1 cellular context compared by ENCODE assay signal in the genomic region with DNA sequence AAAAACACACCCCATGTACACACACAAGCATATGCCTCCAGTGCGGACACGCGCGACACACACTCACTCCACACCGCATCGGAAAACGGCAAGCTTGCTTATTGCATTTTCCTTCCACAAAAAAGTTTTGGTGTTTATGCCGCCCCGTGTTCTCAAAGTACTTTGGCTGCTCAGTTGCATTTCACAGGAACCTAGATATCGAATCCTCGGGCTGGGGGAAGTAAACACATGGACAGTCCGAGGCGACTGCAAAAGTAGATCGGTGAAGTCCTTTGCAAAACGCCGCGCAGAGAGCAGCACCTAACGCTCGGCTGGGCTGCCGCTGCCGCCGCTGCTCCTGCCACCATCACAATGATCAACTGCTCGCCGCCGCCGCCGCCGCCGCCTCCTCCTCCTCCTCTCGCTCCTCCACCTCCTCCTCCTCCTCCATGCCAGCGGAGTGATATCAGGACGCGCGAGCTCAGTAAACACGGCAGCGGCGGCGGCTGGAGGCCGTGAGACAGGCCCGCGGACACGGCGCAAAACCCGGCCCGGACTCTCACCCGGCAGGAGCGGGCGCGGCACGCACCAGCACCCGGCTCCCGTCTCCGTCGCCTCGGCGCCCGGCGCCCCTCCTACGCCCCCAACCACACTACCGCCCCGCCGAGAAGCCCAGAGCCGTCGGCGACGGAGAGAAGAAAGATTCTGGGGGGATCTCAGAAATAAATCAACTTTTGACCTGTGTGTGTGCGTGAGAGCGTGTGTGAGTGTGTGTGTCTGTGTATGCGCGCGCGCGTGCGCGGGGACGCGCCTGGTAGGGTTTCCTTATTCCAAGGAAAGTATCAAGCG.
TF ChIP-seq lines count a peak whose summit lies in the region.

A gene (minus strand): TSS at position 441 of the 828 bp plus-strand sequence. CDS start 857 bp downstream, outside the sequence.

TF ChIP-seq in K562, 482 proteins besides CTCF, POLR2A, EP300 and RAD21 (continued from another document and continues in another):
- TF ChIP-seq, protein P1, sequence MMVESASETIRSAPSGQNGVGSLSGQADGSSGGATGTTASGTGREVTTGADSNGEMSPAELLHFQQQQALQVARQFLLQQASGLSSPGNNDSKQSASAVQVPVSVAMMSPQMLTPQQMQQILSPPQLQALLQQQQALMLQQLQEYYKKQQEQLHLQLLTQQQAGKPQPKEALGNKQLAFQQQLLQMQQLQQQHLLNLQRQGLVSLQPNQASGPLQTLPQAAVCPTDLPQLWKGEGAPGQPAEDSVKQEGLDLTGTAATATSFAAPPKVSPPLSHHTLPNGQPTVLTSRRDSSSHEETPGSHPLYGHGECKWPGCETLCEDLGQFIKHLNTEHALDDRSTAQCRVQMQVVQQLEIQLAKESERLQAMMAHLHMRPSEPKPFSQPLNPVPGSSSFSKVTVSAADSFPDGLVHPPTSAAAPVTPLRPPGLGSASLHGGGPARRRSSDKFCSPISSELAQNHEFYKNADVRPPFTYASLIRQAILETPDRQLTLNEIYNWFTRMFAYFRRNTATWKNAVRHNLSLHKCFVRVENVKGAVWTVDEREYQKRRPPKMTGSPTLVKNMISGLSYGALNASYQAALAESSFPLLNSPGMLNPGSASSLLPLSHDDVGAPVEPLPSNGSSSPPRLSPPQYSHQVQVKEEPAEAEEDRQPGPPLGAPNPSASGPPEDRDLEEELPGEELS (CRISPR knock-in tag; IDR thresholded peaks at IDR 0.05; ENCODE audit: borderline replicate concordance) = peak; percentile 44; the same call in 1 of the 2 replicates
- TF ChIP-seq, protein P2, sequence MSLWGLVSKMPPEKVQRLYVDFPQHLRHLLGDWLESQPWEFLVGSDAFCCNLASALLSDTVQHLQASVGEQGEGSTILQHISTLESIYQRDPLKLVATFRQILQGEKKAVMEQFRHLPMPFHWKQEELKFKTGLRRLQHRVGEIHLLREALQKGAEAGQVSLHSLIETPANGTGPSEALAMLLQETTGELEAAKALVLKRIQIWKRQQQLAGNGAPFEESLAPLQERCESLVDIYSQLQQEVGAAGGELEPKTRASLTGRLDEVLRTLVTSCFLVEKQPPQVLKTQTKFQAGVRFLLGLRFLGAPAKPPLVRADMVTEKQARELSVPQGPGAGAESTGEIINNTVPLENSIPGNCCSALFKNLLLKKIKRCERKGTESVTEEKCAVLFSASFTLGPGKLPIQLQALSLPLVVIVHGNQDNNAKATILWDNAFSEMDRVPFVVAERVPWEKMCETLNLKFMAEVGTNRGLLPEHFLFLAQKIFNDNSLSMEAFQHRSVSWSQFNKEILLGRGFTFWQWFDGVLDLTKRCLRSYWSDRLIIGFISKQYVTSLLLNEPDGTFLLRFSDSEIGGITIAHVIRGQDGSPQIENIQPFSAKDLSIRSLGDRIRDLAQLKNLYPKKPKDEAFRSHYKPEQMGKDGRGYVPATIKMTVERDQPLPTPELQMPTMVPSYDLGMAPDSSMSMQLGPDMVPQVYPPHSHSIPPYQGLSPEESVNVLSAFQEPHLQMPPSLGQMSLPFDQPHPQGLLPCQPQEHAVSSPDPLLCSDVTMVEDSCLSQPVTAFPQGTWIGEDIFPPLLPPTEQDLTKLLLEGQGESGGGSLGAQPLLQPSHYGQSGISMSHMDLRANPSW (CRISPR knock-in tag; IDR thresholded peaks at IDR 0.05) = no peak
- TF ChIP-seq BRCA1 (IDR thresholded peaks at IDR 0.05) (no peak), BRCA1 (CRISPR knock-in tag; IDR thresholded peaks at IDR 0.05) (no peak), CREBBP (IDR thresholded peaks at IDR 0.05; ENCODE audit: low read depth, low read length) (no peak), CBFA2T3 (IDR thresholded peaks at IDR 0.05) (peak; percentile 30; the same call in 1 of the 2 replicates), ZNF217 (CRISPR knock-in tag; IDR thresholded peaks at IDR 0.05) (no peak), NCOA6 (IDR thresholded peaks at IDR 0.05) (peak; percentile 60), YY1 (IDR thresholded peaks at IDR 0.05; ENCODE audit: borderline replicate concordance in 1 of 3, control insufficient read depth in 1 of 3, extremely low read depth in 1 of 3, insufficient read depth in 3 of 3, insufficient read length in 1 of 3, insufficient replicate concordance in 2 of 3, low read depth in 1 of 3, low read length in 2 of 3) (peak in 2 of 3 experiments; percentile 67 to 77), CBFB (CRISPR knock-in tag; IDR thresholded peaks at IDR 0.05) (no peak), SOX6 (IDR thresholded peaks at IDR 0.05) (peak; percentile 68), FOXA3 (CRISPR knock-in tag; conservative IDR thresholded peaks at IDR 0.05 in 1 of 2, IDR thresholded peaks at IDR 0.05 in 1 of 2) (peak; percentile 92 to 95), RNF2 (IDR thresholded peaks at IDR 0.05) (peak; percentile 70; the same call in 1 of the 2 replicates), PCBP2 (IDR thresholded peaks at IDR 0.05; ENCODE audit: low read depth, low read length, poor library complexity, severe bottlenecking) (peak; percentile 46), ZNF77 (CRISPR knock-in tag; IDR thresholded peaks at IDR 0.05) (no peak), DIDO1 (tag; IDR thresholded peaks at IDR 0.05; ENCODE audit: low read depth) (no peak), HNRNPK (IDR thresholded peaks at IDR 0.05; ENCODE audit: low read depth, low read length, poor library complexity, severe bottlenecking) (peak; percentile 18), ARID1B (IDR thresholded peaks at IDR 0.05) (peak; percentile 48), TAL1 (IDR thresholded peaks at IDR 0.05) (no peak), PTBP1 (IDR thresholded peaks at IDR 0.05; ENCODE audit: low read depth, low read length) (no peak), ZFX (CRISPR knock-in tag; IDR thresholded peaks at IDR 0.05) (peak; percentile 63), RBM25 (IDR thresholded peaks at IDR 0.05; ENCODE audit: low read depth, low read length, severe bottlenecking) (no peak)
- TF ChIP-seq, protein P3, sequence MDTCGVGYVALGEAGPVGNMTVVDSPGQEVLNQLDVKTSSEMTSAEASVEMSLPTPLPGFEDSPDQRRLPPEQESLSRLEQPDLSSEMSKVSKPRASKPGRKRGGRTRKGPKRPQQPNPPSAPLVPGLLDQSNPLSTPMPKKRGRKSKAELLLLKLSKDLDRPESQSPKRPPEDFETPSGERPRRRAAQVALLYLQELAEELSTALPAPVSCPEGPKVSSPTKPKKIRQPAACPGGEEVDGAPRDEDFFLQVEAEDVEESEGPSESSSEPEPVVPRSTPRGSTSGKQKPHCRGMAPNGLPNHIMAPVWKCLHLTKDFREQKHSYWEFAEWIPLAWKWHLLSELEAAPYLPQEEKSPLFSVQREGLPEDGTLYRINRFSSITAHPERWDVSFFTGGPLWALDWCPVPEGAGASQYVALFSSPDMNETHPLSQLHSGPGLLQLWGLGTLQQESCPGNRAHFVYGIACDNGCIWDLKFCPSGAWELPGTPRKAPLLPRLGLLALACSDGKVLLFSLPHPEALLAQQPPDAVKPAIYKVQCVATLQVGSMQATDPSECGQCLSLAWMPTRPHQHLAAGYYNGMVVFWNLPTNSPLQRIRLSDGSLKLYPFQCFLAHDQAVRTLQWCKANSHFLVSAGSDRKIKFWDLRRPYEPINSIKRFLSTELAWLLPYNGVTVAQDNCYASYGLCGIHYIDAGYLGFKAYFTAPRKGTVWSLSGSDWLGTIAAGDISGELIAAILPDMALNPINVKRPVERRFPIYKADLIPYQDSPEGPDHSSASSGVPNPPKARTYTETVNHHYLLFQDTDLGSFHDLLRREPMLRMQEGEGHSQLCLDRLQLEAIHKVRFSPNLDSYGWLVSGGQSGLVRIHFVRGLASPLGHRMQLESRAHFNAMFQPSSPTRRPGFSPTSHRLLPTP (IDR thresholded peaks at IDR 0.05; ENCODE audit: borderline replicate concordance, extremely low read depth, insufficient read length) = no peak
- TF ChIP-seq, protein P4, sequence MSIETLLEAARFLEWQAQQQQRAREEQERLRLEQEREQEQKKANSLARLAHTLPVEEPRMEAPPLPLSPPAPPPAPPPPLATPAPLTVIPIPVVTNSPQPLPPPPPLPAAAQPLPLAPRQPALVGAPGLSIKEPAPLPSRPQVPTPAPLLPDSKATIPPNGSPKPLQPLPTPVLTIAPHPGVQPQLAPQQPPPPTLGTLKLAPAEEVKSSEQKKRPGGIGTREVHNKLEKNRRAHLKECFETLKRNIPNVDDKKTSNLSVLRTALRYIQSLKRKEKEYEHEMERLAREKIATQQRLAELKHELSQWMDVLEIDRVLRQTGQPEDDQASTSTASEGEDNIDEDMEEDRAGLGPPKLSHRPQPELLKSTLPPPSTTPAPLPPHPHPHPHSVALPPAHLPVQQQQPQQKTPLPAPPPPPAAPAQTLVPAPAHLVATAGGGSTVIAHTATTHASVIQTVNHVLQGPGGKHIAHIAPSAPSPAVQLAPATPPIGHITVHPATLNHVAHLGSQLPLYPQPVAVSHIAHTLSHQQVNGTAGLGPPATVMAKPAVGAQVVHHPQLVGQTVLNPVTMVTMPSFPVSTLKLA (conservative IDR thresholded peaks at IDR 0.05) = peak; percentile 63 to 85
- TF ChIP-seq, protein P5, sequence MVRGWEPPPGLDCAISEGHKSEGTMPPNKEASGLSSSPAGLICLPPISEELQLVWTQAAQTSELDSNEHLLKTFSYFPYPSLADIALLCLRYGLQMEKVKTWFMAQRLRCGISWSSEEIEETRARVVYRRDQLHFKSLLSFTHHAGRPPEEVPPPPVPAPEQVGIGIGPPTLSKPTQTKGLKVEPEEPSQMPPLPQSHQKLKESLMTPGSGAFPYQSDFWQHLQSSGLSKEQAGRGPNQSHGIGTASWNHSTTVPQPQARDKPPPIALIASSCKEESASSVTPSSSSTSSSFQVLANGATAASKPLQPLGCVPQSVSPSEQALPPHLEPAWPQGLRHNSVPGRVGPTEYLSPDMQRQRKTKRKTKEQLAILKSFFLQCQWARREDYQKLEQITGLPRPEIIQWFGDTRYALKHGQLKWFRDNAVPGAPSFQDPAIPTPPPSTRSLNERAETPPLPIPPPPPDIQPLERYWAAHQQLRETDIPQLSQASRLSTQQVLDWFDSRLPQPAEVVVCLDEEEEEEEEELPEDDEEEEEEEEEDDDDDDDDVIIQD (CRISPR knock-in tag; IDR thresholded peaks at IDR 0.05) = no peak
- TF ChIP-seq, protein P6, sequence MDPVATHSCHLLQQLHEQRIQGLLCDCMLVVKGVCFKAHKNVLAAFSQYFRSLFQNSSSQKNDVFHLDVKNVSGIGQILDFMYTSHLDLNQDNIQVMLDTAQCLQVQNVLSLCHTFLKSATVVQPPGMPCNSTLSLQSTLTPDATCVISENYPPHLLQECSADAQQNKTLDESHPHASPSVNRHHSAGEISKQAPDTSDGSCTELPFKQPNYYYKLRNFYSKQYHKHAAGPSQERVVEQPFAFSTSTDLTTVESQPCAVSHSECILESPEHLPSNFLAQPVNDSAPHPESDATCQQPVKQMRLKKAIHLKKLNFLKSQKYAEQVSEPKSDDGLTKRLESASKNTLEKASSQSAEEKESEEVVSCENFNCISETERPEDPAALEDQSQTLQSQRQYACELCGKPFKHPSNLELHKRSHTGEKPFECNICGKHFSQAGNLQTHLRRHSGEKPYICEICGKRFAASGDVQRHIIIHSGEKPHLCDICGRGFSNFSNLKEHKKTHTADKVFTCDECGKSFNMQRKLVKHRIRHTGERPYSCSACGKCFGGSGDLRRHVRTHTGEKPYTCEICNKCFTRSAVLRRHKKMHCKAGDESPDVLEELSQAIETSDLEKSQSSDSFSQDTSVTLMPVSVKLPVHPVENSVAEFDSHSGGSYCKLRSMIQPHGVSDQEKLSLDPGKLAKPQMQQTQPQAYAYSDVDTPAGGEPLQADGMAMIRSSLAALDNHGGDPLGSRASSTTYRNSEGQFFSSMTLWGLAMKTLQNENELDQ (CRISPR knock-in tag; IDR thresholded peaks at IDR 0.05; ENCODE audit: borderline replicate concordance) = no peak
- TF ChIP-seq, protein P7, sequence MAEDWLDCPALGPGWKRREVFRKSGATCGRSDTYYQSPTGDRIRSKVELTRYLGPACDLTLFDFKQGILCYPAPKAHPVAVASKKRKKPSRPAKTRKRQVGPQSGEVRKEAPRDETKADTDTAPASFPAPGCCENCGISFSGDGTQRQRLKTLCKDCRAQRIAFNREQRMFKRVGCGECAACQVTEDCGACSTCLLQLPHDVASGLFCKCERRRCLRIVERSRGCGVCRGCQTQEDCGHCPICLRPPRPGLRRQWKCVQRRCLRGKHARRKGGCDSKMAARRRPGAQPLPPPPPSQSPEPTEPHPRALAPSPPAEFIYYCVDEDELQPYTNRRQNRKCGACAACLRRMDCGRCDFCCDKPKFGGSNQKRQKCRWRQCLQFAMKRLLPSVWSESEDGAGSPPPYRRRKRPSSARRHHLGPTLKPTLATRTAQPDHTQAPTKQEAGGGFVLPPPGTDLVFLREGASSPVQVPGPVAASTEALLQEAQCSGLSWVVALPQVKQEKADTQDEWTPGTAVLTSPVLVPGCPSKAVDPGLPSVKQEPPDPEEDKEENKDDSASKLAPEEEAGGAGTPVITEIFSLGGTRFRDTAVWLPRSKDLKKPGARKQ (CRISPR knock-in tag; IDR thresholded peaks at IDR 0.05) = no peak
- TF ChIP-seq, protein P8, sequence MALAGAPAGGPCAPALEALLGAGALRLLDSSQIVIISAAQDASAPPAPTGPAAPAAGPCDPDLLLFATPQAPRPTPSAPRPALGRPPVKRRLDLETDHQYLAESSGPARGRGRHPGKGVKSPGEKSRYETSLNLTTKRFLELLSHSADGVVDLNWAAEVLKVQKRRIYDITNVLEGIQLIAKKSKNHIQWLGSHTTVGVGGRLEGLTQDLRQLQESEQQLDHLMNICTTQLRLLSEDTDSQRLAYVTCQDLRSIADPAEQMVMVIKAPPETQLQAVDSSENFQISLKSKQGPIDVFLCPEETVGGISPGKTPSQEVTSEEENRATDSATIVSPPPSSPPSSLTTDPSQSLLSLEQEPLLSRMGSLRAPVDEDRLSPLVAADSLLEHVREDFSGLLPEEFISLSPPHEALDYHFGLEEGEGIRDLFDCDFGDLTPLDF (CRISPR knock-in tag; IDR thresholded peaks at IDR 0.05) = peak; percentile 70; the same call in 1 of the 2 replicates
- TF ChIP-seq, protein P9, sequence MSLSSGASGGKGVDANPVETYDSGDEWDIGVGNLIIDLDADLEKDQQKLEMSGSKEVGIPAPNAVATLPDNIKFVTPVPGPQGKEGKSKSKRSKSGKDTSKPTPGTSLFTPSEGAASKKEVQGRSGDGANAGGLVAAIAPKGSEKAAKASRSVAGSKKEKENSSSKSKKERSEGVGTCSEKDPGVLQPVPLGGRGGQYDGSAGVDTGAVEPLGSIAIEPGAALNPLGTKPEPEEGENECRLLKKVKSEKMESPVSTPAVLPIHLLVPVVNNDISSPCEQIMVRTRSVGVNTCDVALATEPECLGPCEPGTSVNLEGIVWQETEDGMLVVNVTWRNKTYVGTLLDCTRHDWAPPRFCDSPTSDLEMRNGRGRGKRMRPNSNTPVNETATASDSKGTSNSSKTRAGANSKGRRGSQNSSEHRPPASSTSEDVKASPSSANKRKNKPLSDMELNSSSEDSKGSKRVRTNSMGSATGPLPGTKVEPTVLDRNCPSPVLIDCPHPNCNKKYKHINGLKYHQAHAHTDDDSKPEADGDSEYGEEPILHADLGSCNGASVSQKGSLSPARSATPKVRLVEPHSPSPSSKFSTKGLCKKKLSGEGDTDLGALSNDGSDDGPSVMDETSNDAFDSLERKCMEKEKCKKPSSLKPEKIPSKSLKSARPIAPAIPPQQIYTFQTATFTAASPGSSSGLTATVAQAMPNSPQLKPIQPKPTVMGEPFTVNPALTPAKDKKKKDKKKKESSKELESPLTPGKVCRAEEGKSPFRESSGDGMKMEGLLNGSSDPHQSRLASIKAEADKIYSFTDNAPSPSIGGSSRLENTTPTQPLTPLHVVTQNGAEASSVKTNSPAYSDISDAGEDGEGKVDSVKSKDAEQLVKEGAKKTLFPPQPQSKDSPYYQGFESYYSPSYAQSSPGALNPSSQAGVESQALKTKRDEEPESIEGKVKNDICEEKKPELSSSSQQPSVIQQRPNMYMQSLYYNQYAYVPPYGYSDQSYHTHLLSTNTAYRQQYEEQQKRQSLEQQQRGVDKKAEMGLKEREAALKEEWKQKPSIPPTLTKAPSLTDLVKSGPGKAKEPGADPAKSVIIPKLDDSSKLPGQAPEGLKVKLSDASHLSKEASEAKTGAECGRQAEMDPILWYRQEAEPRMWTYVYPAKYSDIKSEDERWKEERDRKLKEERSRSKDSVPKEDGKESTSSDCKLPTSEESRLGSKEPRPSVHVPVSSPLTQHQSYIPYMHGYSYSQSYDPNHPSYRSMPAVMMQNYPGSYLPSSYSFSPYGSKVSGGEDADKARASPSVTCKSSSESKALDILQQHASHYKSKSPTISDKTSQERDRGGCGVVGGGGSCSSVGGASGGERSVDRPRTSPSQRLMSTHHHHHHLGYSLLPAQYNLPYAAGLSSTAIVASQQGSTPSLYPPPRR (CRISPR knock-in tag; IDR thresholded peaks at IDR 0.05; ENCODE audit: borderline replicate concordance) = no peak
